ENCODE assay signal across 24 cellular contexts in genomic region chr4:25883565-25883964, GRCh38.
"Had no signal": no experiment of that assay in that cellular context is flagged by ENCODE, and none has a peak within 500 bp of the region (broad histone marks: within the 10 kb centered on the region; RNA-seq: fewer than 3 reads in every experiment).

No MANE protein-coding gene starts in this region.

- DNase-seq: activated CD4-positive, alpha-beta T cell treated with anti-CD3 and anti-CD28 coated beads, Interleukin-2, amount 10 ng/mL, durations not matched to agents 24 days and 14 days; activated CD8-positive, alpha-beta T cell treated with anti-CD3 and anti-CD28 coated beads, Interleukin-2, amount 10 ng/mL, durations not matched to agents 7 days and 5 days; activated gamma-delta T cell treated with Interleukin-2 at 50 U/mL for 16 hours; anterior cingulate cortex; effector CD8-positive, alpha-beta T cell; gastrocnemius medialis; head of caudate nucleus; hypothalamus; mesendoderm; naive B cell; occipital lobe; posterior cingulate gyrus; small intestine; stimulated activated CD4-positive, alpha-beta T cell treated with anti-CD3 and anti-CD28 coated beads, Interleukin-2, amount 100 ng/mL, for 24 hours; T-helper 2 cell; transverse colon; uterus had no signal

- H3K27ac ChIP-seq: gastrocnemius medialis, transverse colon, uterus had no signal

- H3K4me1 ChIP-seq: gastrocnemius medialis, transverse colon, uterus had no signal

- H3K36me3 Mint-ChIP-seq: activated naive CD4-positive, alpha-beta T cell treated with anti-CD3 and anti-CD28 coated beads, Interleukin-2, amount 50 U/mL, for 24 hours; brain had no signal

- H3K9me3 Mint-ChIP-seq: activated CD4-positive, alpha-beta T cell treated with anti-CD3 and anti-CD28 coated beads, Interleukin-2, amount 10 ng/mL, durations not matched to agents 24 days and 14 days; activated naive CD4-positive, alpha-beta T cell treated with anti-CD3 and anti-CD28 coated beads, Interleukin-2, amount 50 U/mL, for 24 hours; activated T-helper 1 cell treated with anti-CD3 and anti-CD28 coated beads, Interleukin-12 subunit alpha, Interleukin-12 subunit beta, Interleukin-2, Interleukin-4 antibody, amounts not matched to agents 30 ng/mL and 10 ng/mL and 1 ng/mL, durations not matched to agents 14 hours and 24 hours and 36 hours; stimulated activated effector memory CD8-positive, alpha-beta T cell treated with anti-CD3 and anti-CD28 coated beads, Interleukin-12 subunit alpha, Interleukin-12 subunit beta, amount 100 ng/mL, for 72 hours had no signal

- ATAC-seq: activated CD4-positive, CD25-positive, alpha-beta regulatory T cell treated with anti-CD3 and anti-CD28 coated beads, Interleukin-2, amount 50 U/mL, for 24 hours; activated CD8-positive, alpha-beta T cell treated with anti-CD3 and anti-CD28 coated beads, Interleukin-2, amount 10 ng/mL, durations not matched to agents 7 days and 5 days; gastrocnemius medialis; sciatic nerve had no signal

- H3K4me1 Mint-ChIP-seq: activated CD4-positive, alpha-beta T cell treated with anti-CD3 and anti-CD28 coated beads, Interleukin-2, amount 10 ng/mL, durations not matched to agents 24 days and 14 days; activated naive CD4-positive, alpha-beta T cell treated with anti-CD3 and anti-CD28 coated beads, Interleukin-2, amount 50 U/mL, for 24 hours had no signal

- H3K9me3 ChIP-seq: gastrocnemius medialis, transverse colon, uterus had no signal

- H3K4me3 ChIP-seq: gastrocnemius medialis, transverse colon, uterus had no signal

- FAIRE-seq: small intestine had no signal

- H3K4me3 Mint-ChIP-seq: activated CD4-positive, alpha-beta T cell treated with anti-CD3 and anti-CD28 coated beads, Interleukin-2, amount 10 ng/mL, durations not matched to agents 24 days and 14 days; activated CD8-positive, alpha-beta T cell treated with anti-CD3 and anti-CD28 coated beads, Interleukin-2, amount 10 ng/mL, durations not matched to agents 7 days and 5 days; activated naive CD4-positive, alpha-beta T cell treated with anti-CD3 and anti-CD28 coated beads, Interleukin-2, amount 50 U/mL, for 24 hours; activated T-helper 1 cell treated with anti-CD3 and anti-CD28 coated beads, Interleukin-12 subunit alpha, Interleukin-12 subunit beta, Interleukin-2, Interleukin-4 antibody, amounts not matched to agents 30 ng/mL and 10 ng/mL and 1 ng/mL, durations not matched to agents 14 hours and 24 hours and 36 hours; neural crest cell; stimulated activated effector memory CD8-positive, alpha-beta T cell treated with anti-CD3 and anti-CD28 coated beads, Interleukin-12 subunit alpha, Interleukin-12 subunit beta, amount 100 ng/mL, for 72 hours had no signal

- H3K27ac Mint-ChIP-seq: activated CD4-positive, alpha-beta T cell treated with anti-CD3 and anti-CD28 coated beads, Interleukin-2, amount 10 ng/mL, durations not matched to agents 24 days and 14 days; activated CD8-positive, alpha-beta T cell treated with anti-CD3 and anti-CD28 coated beads, Interleukin-2, amount 10 ng/mL, durations not matched to agents 7 days and 5 days; activated naive CD4-positive, alpha-beta T cell treated with anti-CD3 and anti-CD28 coated beads, Interleukin-2, amount 50 U/mL, for 24 hours; activated T-helper 1 cell treated with anti-CD3 and anti-CD28 coated beads, Interleukin-12 subunit alpha, Interleukin-12 subunit beta, Interleukin-2, Interleukin-4 antibody, amounts not matched to agents 30 ng/mL and 10 ng/mL and 1 ng/mL, durations not matched to agents 14 hours and 24 hours and 36 hours; stimulated activated effector memory CD8-positive, alpha-beta T cell treated with anti-CD3 and anti-CD28 coated beads, Interleukin-12 subunit alpha, Interleukin-12 subunit beta, amount 100 ng/mL, for 72 hours had no signal

- H3K27me3 ChIP-seq: gastrocnemius medialis, transverse colon, uterus had no signal

- H3K36me3 ChIP-seq: gastrocnemius medialis, transverse colon, uterus had no signal
